17 cellular contexts compared by ENCODE assay signal in the genomic region with DNA sequence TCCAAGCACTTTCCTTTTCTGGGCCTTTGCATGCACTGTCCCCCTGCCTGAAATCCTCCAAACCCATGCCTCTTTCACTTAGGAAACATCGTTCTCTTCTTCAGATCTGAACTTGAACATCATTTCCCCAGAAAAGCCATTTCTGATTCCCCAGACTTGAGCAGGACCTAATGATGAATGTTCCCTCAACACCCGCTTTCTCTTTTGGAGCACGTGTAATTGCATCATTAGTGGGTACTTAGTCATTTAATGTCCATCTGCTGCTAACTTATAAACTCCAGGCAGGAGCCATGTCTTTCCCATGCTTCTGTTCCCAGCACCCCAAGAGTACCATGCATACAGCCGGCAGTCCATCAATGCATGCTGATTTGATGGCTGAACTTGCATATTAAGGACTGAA. TPM values are rescaled to one million over a fixed set of nuclear protein-coding genes. Genes with fewer than 3 reads are reported as not detected.
DNase-seq lines count a peak whose midpoint lies in the region; ATAC-seq and TF ChIP-seq lines count a peak whose summit lies in the region.
"Had no signal": no experiment of that assay in that cellular context is flagged by ENCODE, and none has a peak within 500 bp of the region (broad histone marks: within the 10 kb centered on the region; RNA-seq: fewer than 3 reads in every experiment).

No MANE protein-coding gene starts in this region.

- H3K9ac ChIP-seq in smooth muscle cell (ENCODE audit: low read depth) = no peak overlapping the region

- no peaks in the 10 kb centered on the region for H3K9me3 ChIP-seq in smooth muscle cell (replicated peaks; ENCODE audit: low read depth)

- peak; percentile 17 for DNase-seq in EL
- DNase-seq in LHCN-M2 (ENCODE audit: low read depth) = peak; percentile 37
- peak; percentile 62 for DNase-seq in fibroblast of mammary gland (ENCODE audit: low read depth)
- DNase-seq in smooth muscle cell (lab: John Stamatoyannopoulos, UW; ENCODE audit: unreplicated experiment) = no peak
- DNase-seq in mucosa of gallbladder (ENCODE audit: low spot score) = no peak
- no peak for DNase-seq in stimulated activated naive CD8-positive, alpha-beta T cell treated with anti-CD3 and anti-CD28 coated beads, Interleukin-15, Interleukin-2, amounts not matched to agents 100 U/mL and 50 U/mL, for 24 hours
- DNase-seq: Calu3; CD4-positive, alpha-beta T cell; DMS79; GF-D8; NCI-H1417; NCI-H1930; NCI-H2171; NCI-H446 treated with DMSO at 0.1 percent for 48 hours; NCI-H748 treated with DMSO at 0.1 percent for 48 hours; PC-3 had no signal

- H3K27me3 ChIP-seq in smooth muscle cell (ENCODE audit: low read depth) = no peaks in the 10 kb centered on the region

- H4K20me1 ChIP-seq in smooth muscle cell (ENCODE audit: low read depth) = no peaks in the 10 kb centered on the region

- H3F3A ChIP-seq in smooth muscle cell (ENCODE audit: low read depth) = no peaks in the 10 kb centered on the region

- peaks cover 5% of the 10 kb centered on the region for H3K4me1 ChIP-seq in smooth muscle cell (ENCODE audit: low read depth)

- WGBS in smooth muscle cell (ENCODE audit: low lambda C conversion rate) = 66% methylated on average over 4 of the region's 4 CpGs

- no peak overlapping the region for H3K27ac ChIP-seq in smooth muscle cell (ENCODE audit: low read depth)

- H3K4me2 ChIP-seq in smooth muscle cell = no peak overlapping the region

- no peak for ATAC-seq in stimulated activated naive CD8-positive, alpha-beta T cell treated with anti-CD3 and anti-CD28 coated beads, Interleukin-15, Interleukin-2, amounts not matched to agents 100 U/mL and 50 U/mL, for 24 hours
- no peak for ATAC-seq in HG02981 (IDR thresholded peaks at IDR 0.05; ENCODE audit: unreplicated experiment)
- ATAC-seq: PC-3 had no signal

- no peak for TF ChIP-seq CTCF in fibroblast of mammary gland (conservative IDR thresholded peaks at IDR 0.05; ENCODE audit: control insufficient read depth, insufficient read depth, low read depth, low read length)
- TF ChIP-seq CTCF in smooth muscle cell (IDR thresholded peaks at IDR 0.05; ENCODE audit: borderline replicate concordance, insufficient read depth, poor library complexity, severe bottlenecking) = no peak

- no peaks in the 10 kb centered on the region for H3K79me2 ChIP-seq in smooth muscle cell (ENCODE audit: low read depth)

- H3K36me3 ChIP-seq in smooth muscle cell (ENCODE audit: low read depth) = no peaks in the 10 kb centered on the region

- no peak overlapping the region for H3K4me3 ChIP-seq in fibroblast of mammary gland (ENCODE audit: control insufficient read depth, low read depth, low read length)
- H3K4me3 ChIP-seq in smooth muscle cell = no peak overlapping the region

- H2AFZ ChIP-seq in smooth muscle cell (ENCODE audit: low read depth) = peak overlapping the region; percentile 73

RNA-seq across cellular contexts. Expression of a gene that starts 36.5 kb away (rescaled TPM):
- 3.2 and 6.5 TPM in 2 replicates for total RNA-seq in LHCN-M2 (2014; rRNA removed)
- 1.5 TPM for polyA plus RNA-seq in LHCN-M2 (2012)
- total RNA-seq in smooth muscle cell = 10.2 and 14.1 TPM in 2 replicates
- polyA plus RNA-seq in smooth muscle cell = 6.0 and 8.7 TPM in 2 replicates
- 4.1 TPM for total RNA-seq in mucosa of gallbladder
- total RNA-seq: PC-3 had no signal

Comparison
In these comparisons a context has a peak if more than half of its experiments do, and no peak if none do; other contexts are left out.
1. DNase-seq: peak in EL (single experiment), LHCN-M2 (single experiment) and fibroblast of mammary gland (single experiment); none in smooth muscle cell (single experiment), mucosa of gallbladder (single experiment) and stimulated activated naive CD8-positive, alpha-beta T cell treated with anti-CD3 and anti-CD28 coated beads, Interleukin-15, Interleukin-2, amounts not matched to agents 100 U/mL and 50 U/mL, for 24 hours (single experiment).